In genomic region chr5:176625512-176625911, GRCh38 we compare ENCODE assay signal across 31 cellular contexts. TPM values are rescaled to one million over a fixed set of nuclear protein-coding genes. Genes with fewer than 3 reads are reported as not detected.
"Had no signal": no experiment of that assay in that cellular context is flagged by ENCODE, and none has a peak within 500 bp of the region (broad histone marks: within the 10 kb centered on the region; RNA-seq: fewer than 3 reads in every experiment).

No MANE protein-coding gene starts in this region.

- DNase-seq: dorsolateral prefrontal cortex; effector CD4-positive, alpha-beta T cell; foreskin fibroblast; gastrocnemius medialis; head of caudate nucleus; mucosa of descending colon; naive B cell; nucleus accumbens; stimulated activated CD4-positive, alpha-beta T cell treated with anti-CD3 and anti-CD28 coated beads, Interleukin-15, amount 100 ng/mL, for 24 hours; stimulated activated CD4-positive, alpha-beta T cell treated with anti-CD3 and anti-CD28 coated beads, Interleukin-4, amount 100 ng/mL, for 1 hour; stimulated activated CD8-positive, alpha-beta memory T cell treated with anti-CD3 and anti-CD28 coated beads, Interleukin-4, amount 100 ng/mL, for 48 hours; stimulated activated naive CD4-positive, alpha-beta T cell treated with Interleukin-2 at 50 U/mL for 16 hours; stomach; thyroid gland; trophoblast cell had no signal

- H3K36me3 ChIP-seq: gastrocnemius medialis, prostate gland, right atrium auricular region, stomach, thyroid gland, vagina had no signal

- H3K9me3 Mint-ChIP-seq: memory B cell; naive B cell; natural killer cell treated with Interleukin-12 subunit alpha and Interleukin-12 subunit beta and Interleukin-15 and Interleukin-18, amount 100 ng/mL, for 72 hours; neural crest cell had no signal

- ATAC-seq: gastrocnemius medialis; left lobe of liver; natural killer cell treated with Interleukin-12 subunit alpha and Interleukin-12 subunit beta and Interleukin-15 and Interleukin-18, amount 100 ng/mL, for 72 hours had no signal

- H3K4me1 ChIP-seq: prostate gland had no signal

- H3K27ac Mint-ChIP-seq: memory B cell; naive B cell; natural killer cell treated with Interleukin-12 subunit alpha and Interleukin-12 subunit beta and Interleukin-15 and Interleukin-18, amount 100 ng/mL, for 72 hours had no signal

- H3K27ac ChIP-seq: gastrocnemius medialis, prostate gland, right atrium auricular region, skin epidermis, stomach, thyroid gland, vagina had no signal

- H3K4me3 Mint-ChIP-seq: memory B cell; naive B cell; natural killer cell treated with Interleukin-12 subunit alpha and Interleukin-12 subunit beta and Interleukin-15 and Interleukin-18, amount 100 ng/mL, for 72 hours; neural crest cell had no signal

- H3K36me3 Mint-ChIP-seq: memory B cell; naive B cell; natural killer cell treated with Interleukin-12 subunit alpha and Interleukin-12 subunit beta and Interleukin-15 and Interleukin-18, amount 100 ng/mL, for 72 hours had no signal

- H3K27me3 ChIP-seq: vagina had no signal

- H3K4me3 ChIP-seq: dorsolateral prefrontal cortex, gastrocnemius medialis, lung, mucosa of descending colon, prostate gland, right atrium auricular region, skin epidermis, stomach, thyroid gland, vagina had no signal

- H3K9me3 ChIP-seq: gastrocnemius medialis, mucosa of descending colon, prostate gland, right atrium auricular region, stomach, thyroid gland, vagina had no signal

RNA-seq across cellular contexts. Expression of gene SNCB, which starts 4.8 kb away (rescaled TPM):
- total RNA-seq: esophagus mucosa; kidney; left lobe of liver; liver; lung; natural killer cell treated with Interleukin-12 subunit alpha and Interleukin-12 subunit beta and Interleukin-15 and Interleukin-18, amount 100 ng/mL, for 72 hours; osteocyte; prostate gland; stomach; subcutaneous adipose tissue; thyroid gland; ureter; vagina had no signal

RNA-seq across cellular contexts. Expression of gene EIF4E1B, which starts 5.0 kb away (rescaled TPM):
- total RNA-seq: esophagus mucosa; gastrocnemius medialis; kidney; left lobe of liver; liver; lung; mucosa of descending colon; natural killer cell treated with Interleukin-12 subunit alpha and Interleukin-12 subunit beta and Interleukin-15 and Interleukin-18, amount 100 ng/mL, for 72 hours; neural crest cell; osteocyte; right atrium auricular region; stomach; subcutaneous adipose tissue; temporal lobe; thyroid gland; ureter; vagina had no signal
